In genomic region chr3:25783661-25784512, GRCh38 we compare ENCODE assay signal across 8 cellular contexts.
DNase-seq lines count a peak whose midpoint lies in the region; ATAC-seq lines count a peak whose summit lies in the region.

No MANE protein-coding gene starts in this region.

- ATAC-seq in GM19372 (IDR thresholded peaks at IDR 0.05; ENCODE audit: low read depth, unreplicated experiment) (peak; percentile 30), HG03432 (IDR thresholded peaks at IDR 0.05; ENCODE audit: unreplicated experiment) (peak; percentile 35)
- ATAC-seq in central memory CD8-positive, alpha-beta T cell (replicated peaks; ENCODE audit: extremely low read depth, poor library complexity, severe bottlenecking) = peak; percentile 3

- no peaks in the 10 kb centered on the region for H3K27me3 Mint-ChIP-seq in central memory CD8-positive, alpha-beta T cell

- no peaks in the 10 kb centered on the region for H3K9me3 Mint-ChIP-seq in central memory CD8-positive, alpha-beta T cell

- H3K36me3 Mint-ChIP-seq in central memory CD8-positive, alpha-beta T cell (ENCODE audit: insufficient read depth) = peaks cover 9% of the 10 kb centered on the region

- peak overlapping the region; percentile 83 for H3K4me3 Mint-ChIP-seq in central memory CD8-positive, alpha-beta T cell

- peak; percentile 72 for DNase-seq in DMS 273 (lab: John Stamatoyannopoulos, UW; ENCODE audit: unreplicated experiment)
- peak; percentile 13 for DNase-seq in OCI-M2 (lab: John Stamatoyannopoulos, UW; ENCODE audit: unreplicated experiment)
- DNase-seq in central memory CD8-positive, alpha-beta T cell (ENCODE audit: low spot score in 2 of 2) = no peak
- DNase-seq in left kidney (ENCODE audit: low read depth, low spot score) = peak; percentile 86
- peak; percentile 5 for DNase-seq in stromal cell of bone marrow (ENCODE audit: low read depth)
- no peak for DNase-seq in stimulated activated CD4-positive, alpha-beta T cell treated with anti-CD3 and anti-CD28 coated beads, Interleukin-12 subunit alpha, Interleukin-12 subunit beta, amount 100 ng/mL, for 4 hours

- peak overlapping the region; percentile 44 for H3K27ac Mint-ChIP-seq in central memory CD8-positive, alpha-beta T cell (ENCODE audit: low read depth)

- H3K4me1 Mint-ChIP-seq in central memory CD8-positive, alpha-beta T cell = peaks cover 34% of the 10 kb centered on the region

Comparison
In these comparisons a context has a peak if more than half of its experiments do, and no peak if none do; other contexts are left out.
1. DNase-seq: peak in DMS 273 (single experiment), OCI-M2 (single experiment), left kidney (single experiment) and stromal cell of bone marrow (single experiment); none in central memory CD8-positive, alpha-beta T cell (0 of 2) and stimulated activated CD4-positive, alpha-beta T cell treated with anti-CD3 and anti-CD28 coated beads, Interleukin-12 subunit alpha, Interleukin-12 subunit beta, amount 100 ng/mL, for 4 hours (single experiment).
2. Peak in every context shown above with its lines, with median percentiles within 50 percentile points of each other: ATAC-seq.